ENCODE assay signal across 8 cellular contexts in genomic region chrX:154411981-154412340, GRCh38. TPM values are rescaled to one million over a fixed set of nuclear protein-coding genes. Genes with fewer than 3 reads are reported as not detected.
DNase-seq lines count a peak whose midpoint lies in the region; ATAC-seq and TF ChIP-seq lines count a peak whose summit lies in the region.

No MANE protein-coding gene starts in this region.

- H3K9ac ChIP-seq in SU-DHL-6 (ENCODE audit: low read length) = peak overlapping the region; percentile 98
- no peak overlapping the region for H3K9ac ChIP-seq in smooth muscle cell (ENCODE audit: low read depth)

- H3K27me3 Mint-ChIP-seq in brain = peaks cover 4% of the 10 kb centered on the region

- peaks cover 4% of the 10 kb centered on the region for H3K36me3 Mint-ChIP-seq in brain

- H3K27ac ChIP-seq in SU-DHL-6 (ENCODE audit: low read depth, low read length) (peak overlapping the region; percentile 79), smooth muscle cell (ENCODE audit: low read depth) (peak overlapping the region; percentile 24)

- peak overlapping the region; percentile 80 to 86 (median 80) for H3K4me3 Mint-ChIP-seq in brain

- no peaks in the 10 kb centered on the region for H3K9me2 ChIP-seq in SU-DHL-6 (replicated peaks; ENCODE audit: insufficient read depth, low read length)

- TF ChIP-seq CTCF in SU-DHL-6 (IDR thresholded peaks at IDR 0.05; ENCODE audit: insufficient read depth, low read length, poor library complexity, severe bottlenecking) = no peak
- TF ChIP-seq CTCF in brain (conservative IDR thresholded peaks at IDR 0.05) = no peak
- TF ChIP-seq CTCF in smooth muscle cell (IDR thresholded peaks at IDR 0.05; ENCODE audit: borderline replicate concordance, insufficient read depth, poor library complexity, severe bottlenecking) = no peak

- ATAC-seq in GM21528 (IDR thresholded peaks at IDR 0.05; ENCODE audit: low FRiP score, unreplicated experiment) (peak; percentile 46), GM18861 (IDR thresholded peaks at IDR 0.05; ENCODE audit: unreplicated experiment) (no peak)

- H3K4me3 ChIP-seq in SU-DHL-6 (ENCODE audit: insufficient read depth, low read length, poor library complexity, severe bottlenecking) = peak overlapping the region; percentile 71
- peak overlapping the region; percentile 62 for H3K4me3 ChIP-seq in smooth muscle cell

- H3K4me1 Mint-ChIP-seq in brain = peaks cover 6% of the 10 kb centered on the region

- H3K27me3 ChIP-seq in SU-DHL-6 (ENCODE audit: low read length) = no peaks in the 10 kb centered on the region
- H3K27me3 ChIP-seq in smooth muscle cell (ENCODE audit: low read depth) = no peaks in the 10 kb centered on the region

- peaks cover 0 to 18% (median 7%) of the 10 kb centered on the region in 5 experiments for H3K9me3 Mint-ChIP-seq in brain

- H3K36me3 ChIP-seq in SU-DHL-6 (ENCODE audit: low read length) (no peaks in the 10 kb centered on the region), smooth muscle cell (ENCODE audit: low read depth) (no peaks in the 10 kb centered on the region)

- H3K9me3 ChIP-seq in SU-DHL-6 (ENCODE audit: insufficient read depth, low read length) = no peaks in the 10 kb centered on the region
- no peaks in the 10 kb centered on the region for H3K9me3 ChIP-seq in smooth muscle cell (replicated peaks; ENCODE audit: low read depth)

- H3F3A ChIP-seq in SU-DHL-6 (ENCODE audit: insufficient read depth) (0 out of 2 replicates have a peak, but pooled peaks cover 5% of the 10 kb centered on the region), smooth muscle cell (ENCODE audit: low read depth) (no peaks in the 10 kb centered on the region)

- H3K4me2 ChIP-seq in SU-DHL-6 (ENCODE audit: low read depth, low read length, poor library complexity, severe bottlenecking) = peak overlapping the region; percentile 92
- H3K4me2 ChIP-seq in smooth muscle cell = peak overlapping the region; percentile 85

- 58% methylated on average over 29 of the region's 29 CpGs for WGBS in smooth muscle cell (ENCODE audit: low lambda C conversion rate)

- DNase-seq in DMS153 (lab: John Stamatoyannopoulos, UW) (peak; percentile 37), Kasumi-1 (lab: John Stamatoyannopoulos, UW) (peak; percentile 40 to 44), iPS-NIHi7 (ENCODE audit: extremely low spot score) (peak; percentile 59), smooth muscle cell (lab: John Stamatoyannopoulos, UW; ENCODE audit: unreplicated experiment) (no peak)

- H2AFZ ChIP-seq in SU-DHL-6 (ENCODE audit: low read depth, low read length, severe bottlenecking) (peak overlapping the region; percentile 66), smooth muscle cell (ENCODE audit: low read depth) (peak overlapping the region; percentile 37)

- H3K79me2 ChIP-seq in SU-DHL-6 (ENCODE audit: insufficient read depth, low read length) (no peaks in the 10 kb centered on the region), smooth muscle cell (ENCODE audit: low read depth) (peaks cover 11% of the 10 kb centered on the region)

- H4K20me1 ChIP-seq in SU-DHL-6 (ENCODE audit: low read depth, low read length) (no peaks in the 10 kb centered on the region), smooth muscle cell (ENCODE audit: low read depth) (no peaks in the 10 kb centered on the region)

- no peaks in the 10 kb centered on the region for H3K4me1 ChIP-seq in smooth muscle cell (ENCODE audit: low read depth)

- H3K27ac Mint-ChIP-seq in brain = peak overlapping the region in 4 of 5 experiments; percentile 65 to 89 (median 83)

RNA-seq across cellular contexts. Expression of gene TAFAZZIN, which starts 0.6 kb away (rescaled TPM):
- polyA plus RNA-seq in brain (ENCODE audit: insufficient read depth, low read depth, low replicate concordance) (23.3 TPM), smooth muscle cell (30.2 and 32.4 TPM in 2 replicates)
- 28.3 and 203 TPM in 2 replicates for total RNA-seq in smooth muscle cell

RNA-seq across cellular contexts. Expression of gene DNASE1L1, which starts 2.9 kb away (rescaled TPM):
- polyA plus RNA-seq in brain (ENCODE audit: insufficient read depth, low read depth, low replicate concordance) = 30.0 TPM
- total RNA-seq in smooth muscle cell = 33.6 and 40.4 TPM in 2 replicates
- polyA plus RNA-seq in smooth muscle cell = 23.0 and 30.0 TPM in 2 replicates

RNA-seq across cellular contexts. Expression of gene RPL10, which starts 13.8 kb away (rescaled TPM):
- polyA plus RNA-seq in brain (ENCODE audit: insufficient read depth, low read depth, low replicate concordance) (5,372 TPM), smooth muscle cell (1,314 and 1,395 TPM in 2 replicates)
- total RNA-seq in smooth muscle cell = 2,811 and 3,107 TPM in 2 replicates

RNA-seq across cellular contexts. Expression of gene ATP6AP1, which starts 16.5 kb away (rescaled TPM):
- polyA plus RNA-seq in brain (ENCODE audit: insufficient read depth, low read depth, low replicate concordance) (270 TPM), smooth muscle cell (193 and 213 TPM in 2 replicates)
- total RNA-seq in smooth muscle cell = 84.0 and 104 TPM in 2 replicates

RNA-seq across cellular contexts. Expression of gene GDI1, which starts 25.0 kb away (rescaled TPM):
- polyA plus RNA-seq in brain (ENCODE audit: insufficient read depth, low read depth, low replicate concordance) = 830 TPM
- total RNA-seq in smooth muscle cell = 92.2 and 98.8 TPM in 2 replicates
- 143 and 160 TPM in 2 replicates for polyA plus RNA-seq in smooth muscle cell
